ENCODE assay signal across 3 cellular contexts in the genomic region with DNA sequence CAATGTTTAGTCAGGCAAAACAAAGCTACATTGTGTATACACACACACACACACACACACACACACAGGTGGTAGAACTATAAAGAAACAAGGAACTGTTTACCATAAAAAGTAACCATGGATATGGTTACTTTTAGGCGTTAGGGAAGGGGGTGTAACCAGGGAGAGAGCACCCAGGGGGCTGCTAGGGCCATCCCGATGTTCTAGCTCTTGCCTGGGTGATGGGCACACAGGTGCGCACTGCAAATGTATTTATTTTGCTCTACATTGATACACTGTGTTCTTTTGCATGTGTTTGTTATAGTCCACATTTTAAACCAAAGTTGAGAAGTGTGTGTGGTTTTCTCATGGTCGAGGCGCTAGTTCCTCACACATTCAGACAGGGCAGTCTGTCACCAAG.
"Had no signal": no experiment of that assay in that cellular context is flagged by ENCODE, and none has a peak within 500 bp of the region (broad histone marks: within the 10 kb centered on the region; RNA-seq: fewer than 3 reads in every experiment).

No MANE protein-coding gene starts in this region.

- DNase-seq: GDM1, GF-D8 had no signal

- ATAC-seq: GM12878 had no signal

- H3K4me3 ChIP-seq: GM12878 had no signal
